In genomic region chr15:38454687-38455071, GRCh38 we compare ENCODE assay signal across 8 cellular contexts. TPM values are rescaled to one million over a fixed set of nuclear protein-coding genes. Genes with fewer than 3 reads are reported as not detected.
DNase-seq lines count a peak whose midpoint lies in the region; ATAC-seq and TF ChIP-seq lines count a peak whose summit lies in the region.

No MANE protein-coding gene starts in this region.

- WGBS in ectodermal cell, 2 experiments, result 0% methylated on average over 5 to 9 of the region's 12 CpGs

- peak overlapping the region; percentile 96 for H3K4me3 Mint-ChIP-seq in natural killer cell

- intact Hi-C loops in natural killer cell (cut with micrococcal nuclease), result no loop called here

- TF ChIP-seq CTCF in GM06990 (IDR thresholded peaks at IDR 0.05; ENCODE audit: insufficient read depth, low read length, poor library complexity, severe bottlenecking) (no peak), natural killer cell (IDR thresholded peaks at IDR 0.05) (no peak)

- peaks cover 2% of the 10 kb centered on the region for H3K36me3 ChIP-seq in GM06990 (ENCODE audit: control insufficient read depth, insufficient read depth, low read length)
- no peaks in the 10 kb centered on the region for H3K36me3 ChIP-seq in ectodermal cell (ENCODE audit: control insufficient read depth, insufficient read depth, low read length)

- H3K27ac Mint-ChIP-seq in natural killer cell, result peak overlapping the region; percentile 93 to 94

- peaks cover 30 to 37% of the 10 kb centered on the region in 2 donors for H3K4me1 Mint-ChIP-seq in natural killer cell

- peaks cover 9 to 15% of the 10 kb centered on the region in 2 donors for H3K27me3 Mint-ChIP-seq in natural killer cell (ENCODE audit: low read depth in 2 of 2)

- no peaks in the 10 kb centered on the region for H3K9me3 ChIP-seq in ectodermal cell (ENCODE audit: control insufficient read depth, low read length)

- no peaks in the 10 kb centered on the region for H3K36me3 Mint-ChIP-seq in natural killer cell

- peak overlapping the region; percentile 95 for H3K4me3 ChIP-seq in GM06990 (replicated peaks; ENCODE audit: low read depth, low read length)
- H3K4me3 ChIP-seq in ectodermal cell (ENCODE audit: insufficient read depth, low read depth, low read length), result peak overlapping the region; percentile 96

- H3K4me1 ChIP-seq in ectodermal cell (ENCODE audit: control insufficient read depth, insufficient read depth, low read length), result peaks cover 6% of the 10 kb centered on the region

- peak; percentile 1 to 11 (median 4) for ATAC-seq in natural killer cell
- no peak for ATAC-seq in GM18858 (IDR thresholded peaks at IDR 0.05; ENCODE audit: unreplicated experiment)

- DNase-seq in GM06990 (ENCODE audit: extremely low read depth, insufficient read length) (no peak), NCI-H526 treated with DMSO at 0.1 percent for 48 hours (lab: John Stamatoyannopoulos, UW) (peak; percentile 44), natural killer cell (no peak), SK-N-DZ (ENCODE audit: low spot score) (no peak), cerebellar nuclear complex (lab: John Stamatoyannopoulos, UW) (no peak), GF-D8 (lab: John Stamatoyannopoulos, UW) (no peak)

- no peaks in the 10 kb centered on the region for H3K9me3 Mint-ChIP-seq in natural killer cell

- H3K27ac ChIP-seq in ectodermal cell (ENCODE audit: insufficient read depth, low read depth, low read length, poor library complexity, severe bottlenecking), result peak overlapping the region; percentile 93

- H3K27me3 ChIP-seq in GM06990 (replicated peaks; ENCODE audit: control insufficient read depth, insufficient read depth, low read length) (no peaks in the 10 kb centered on the region), ectodermal cell (ENCODE audit: control insufficient read depth, insufficient read depth, low read length, poor library complexity, severe bottlenecking) (peaks cover 3% of the 10 kb centered on the region)

RNA-seq across cellular contexts. Expression of gene FAM98B, which starts 0.8 kb away (rescaled TPM):
- 54.4 TPM for polyA plus RNA-seq in ectodermal cell (2013, experiment 1 of 4)
- 73.6 TPM for polyA plus RNA-seq in ectodermal cell (2013, experiment 2 of 4)
- polyA plus RNA-seq in ectodermal cell (2013, experiment 3 of 4), result 61.2 TPM
- polyA plus RNA-seq in ectodermal cell (2013, experiment 4 of 4), result 59.5 TPM
- 10 to 100 TPM; 27.5 to 34.0 (median 29.0) TPM for total RNA-seq in natural killer cell
- polyA plus RNA-seq in SK-N-DZ (2014; cell fraction: cytosol; rRNA removed), result 6.9 and 7.0 TPM in 2 replicates
- polyA plus RNA-seq in SK-N-DZ (2014; cell fraction: nucleus; rRNA removed), result 2.3 and 83.3 TPM in 2 replicates
